In the genomic region with DNA sequence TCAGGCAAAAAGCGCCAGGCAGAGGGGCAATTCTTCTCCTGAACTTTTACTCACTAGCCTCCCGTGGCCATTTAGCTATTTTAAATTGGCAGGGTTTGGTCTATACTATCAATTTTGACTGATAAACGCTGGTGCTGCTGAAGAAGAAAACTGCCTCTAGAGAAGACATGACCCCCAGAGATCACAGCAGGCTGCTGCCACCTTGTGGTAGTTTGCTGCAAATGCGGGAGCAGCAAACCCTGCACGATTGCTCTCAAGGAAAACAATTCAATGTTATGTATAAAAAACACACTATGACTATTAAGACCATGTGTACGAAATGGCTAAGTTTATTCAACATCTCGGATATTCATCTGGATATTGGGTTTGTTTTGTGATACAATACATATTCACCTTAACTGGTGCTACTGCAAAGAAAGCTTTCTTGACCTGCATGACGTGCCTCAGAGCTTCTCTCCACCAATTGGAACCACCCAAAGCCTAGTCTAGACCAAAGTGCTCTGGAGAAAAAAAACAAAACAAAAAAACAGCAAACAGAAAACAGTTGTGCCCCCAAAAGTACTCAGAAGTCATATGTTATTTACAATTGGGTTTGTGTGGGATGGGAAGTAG, we compare ENCODE assay signal across 8 cellular contexts. TPM values are rescaled to one million over a fixed set of nuclear protein-coding genes. Genes with fewer than 3 reads are reported as not detected.
DNase-seq lines count a peak whose midpoint lies in the region; ATAC-seq and TF ChIP-seq lines count a peak whose summit lies in the region.

No MANE protein-coding gene starts in this region.

- TF ChIP-seq POLR2A in testis (IDR thresholded peaks at IDR 0.05): no peak

- H3K4me2 ChIP-seq in OCI-LY7 (ENCODE audit: low read length): no peak overlapping the region

- H3K27ac ChIP-seq in C4-2B (no peak overlapping the region), OCI-LY7 (ENCODE audit: low read depth, low read length, poor library complexity, severe bottlenecking) (no peak overlapping the region), testis (no peak overlapping the region)

- H3K9me2 ChIP-seq in OCI-LY7 (ENCODE audit: insufficient read depth, low read length): no peaks in the 10 kb centered on the region

- TF ChIP-seq CTCF in C4-2B (conservative IDR thresholded peaks at IDR 0.05) (peak; percentile 96), OCI-LY7 (conservative IDR thresholded peaks at IDR 0.05; ENCODE audit: low read length) (peak; percentile 98), testis (IDR thresholded peaks at IDR 0.05) (peak; percentile 53 to 86 (median 71))

- H3K4me3 ChIP-seq in OCI-LY7 (ENCODE audit: low read depth, low read length, poor library complexity, severe bottlenecking): no peak overlapping the region
- H3K4me3 ChIP-seq in testis: no peak overlapping the region

- POLR2A ChIA-PET in OCI-LY7 (lab: Charles Lee): interaction anchor here (0.6 to 2.7 kb wide), 4 partner anchors 9 to 107 kb away, joined by 4 to 13 read pairs (median 6); a partner anchor contains a TSS

- H4K20me1 ChIP-seq in OCI-LY7 (ENCODE audit: insufficient read depth, low read length): no peaks in the 10 kb centered on the region

- H2AFZ ChIP-seq in OCI-LY7 (ENCODE audit: low read length): no peak overlapping the region

- CTCF ChIA-PET in OCI-LY7 (lab: Charles Lee; ENCODE audit: unreplicated experiment): interaction anchor here (0.6 kb wide), 1 partner anchor 23 kb away, joined by 4 read pairs; no protein-coding TSS in a partner anchor

- intact Hi-C loops in OCI-LY7 (cut with micrococcal nuclease; ENCODE audit: unreplicated experiment) (loop anchor here (5.0 kb wide), 2 partner anchors 102 to 202 kb away; no protein-coding TSS in a partner anchor), testis (cut with DNase I; ENCODE audit: low total_unique reads) (no loop called here)

- no peaks in the 10 kb centered on the region for H3K9me3 ChIP-seq in OCI-LY7 (ENCODE audit: low read length)
- H3K9me3 ChIP-seq in testis: no peaks in the 10 kb centered on the region

- no peaks in the 10 kb centered on the region for H3K79me2 ChIP-seq in OCI-LY7 (ENCODE audit: insufficient read depth, low read depth, low read length)

- H3K36me3 ChIP-seq in OCI-LY7 (ENCODE audit: insufficient read depth, low read length): peaks cover 89% of the 10 kb centered on the region
- H3K36me3 ChIP-seq in testis (ENCODE audit: low read depth, missing control alignments): no peaks in the 10 kb centered on the region

- BruUV-seq in OCI-LY7 (replicated peaks; lab: Mats Ljungman, UMichigan): no TSS peak

- ATAC-seq in GM19023 (IDR thresholded peaks at IDR 0.05; ENCODE audit: unreplicated experiment): peak; percentile 70
- ATAC-seq in HG03432 (IDR thresholded peaks at IDR 0.05; ENCODE audit: unreplicated experiment): peak; percentile 78

- DNase-seq in OCI-LY7 (ENCODE audit: low spot score): peak; percentile 74
- DNase-seq in activated T-cell treated with anti-CD3 and anti-CD28 coated beads for 48 hours (ENCODE audit: low read depth): peak; percentile 59
- peak; percentile 68 for DNase-seq in fibroblast of gingiva (ENCODE audit: low read depth)
- DNase-seq in nucleus accumbens (lab: John Stamatoyannopoulos, UW): peak in 47 of 56 donors; percentile 2 to 72 (median 27)
- peak; percentile 67 for DNase-seq in testis

- WGBS in testis, 2 donors: 41 to 51% methylated on average over 8 of the region's 8 CpGs

- no peaks in the 10 kb centered on the region for H3K27me3 ChIP-seq in testis

- H3K4me1 ChIP-seq in OCI-LY7 (ENCODE audit: insufficient read depth, low read length, poor library complexity, severe bottlenecking): no peaks in the 10 kb centered on the region
- H3K4me1 ChIP-seq in testis: no peaks in the 10 kb centered on the region

RNA-seq across cellular contexts. Expression of a gene that starts 19.5 kb away (rescaled TPM):
- not detected in 2 replicates for total RNA-seq in OCI-LY7 (2014; rRNA removed; shearing (Covaris generic))
- total RNA-seq in OCI-LY7 (2022) (not detected in 2 replicates), testis (not detected)
- not detected for polyA plus RNA-seq in testis (ENCODE audit: insufficient read depth, low read depth, low replicate concordance)

RNA-seq across cellular contexts. Expression of a gene that starts 20.7 kb away (rescaled TPM):
- total RNA-seq in OCI-LY7 (2014; rRNA removed; shearing (Covaris generic)): 272 and 356 TPM in 2 replicates
- total RNA-seq in OCI-LY7 (2022): 295 and 304 TPM in 2 replicates
- 10 to 100 TPM; 53.4 to 55.9 TPM for total RNA-seq in testis
- 41.1 TPM for polyA plus RNA-seq in testis (ENCODE audit: insufficient read depth, low read depth, low replicate concordance)

Comparison
In these comparisons a context has a peak if more than half of its experiments do, and no peak if none do; other contexts are left out.
1. RNA of a gene that starts 20.7 kb away (total RNA-seq): 272 to 356 TPM in OCI-LY7; 53.4 to 55.9 TPM in testis; every median in the first group is over 4 times any median in the second.
2. Peak in every context shown above with its lines, with median percentiles within 50 percentile points of each other: CTCF ChIP-seq and DNase-seq.